Comparison of ENCODE assay signal across 11 cellular contexts in genomic region chr16:10080031-10080772, GRCh38.
DNase-seq lines count a peak whose midpoint lies in the region; ATAC-seq and TF ChIP-seq lines count a peak whose summit lies in the region.
"Had no signal": no experiment of that assay in that cellular context is flagged by ENCODE, and none has a peak within 500 bp of the region (broad histone marks: within the 10 kb centered on the region; RNA-seq: fewer than 3 reads in every experiment).

No MANE protein-coding gene starts in this region.

- H4K20me1 ChIP-seq in fibroblast of lung (ENCODE audit: control insufficient read depth, extremely low read depth, insufficient read depth, low read length): no peaks in the 10 kb centered on the region

- peaks cover 5% of the 10 kb centered on the region for H3K4me1 ChIP-seq in fibroblast of lung (ENCODE audit: control insufficient read depth, extremely low read depth, insufficient read depth, low read length)

- no peak overlapping the region for H2AFZ ChIP-seq in fibroblast of lung (ENCODE audit: low read length)

- no peaks in the 10 kb centered on the region for H3K9me3 ChIP-seq in fibroblast of lung (ENCODE audit: control insufficient read depth, insufficient read depth, low read depth, low read length)

- H3K79me2 ChIP-seq in fibroblast of lung (ENCODE audit: control insufficient read depth, insufficient read depth, low read length): no peaks in the 10 kb centered on the region

- no peak for TF ChIP-seq CTCF in AG09309 (IDR thresholded peaks at IDR 0.05; ENCODE audit: control insufficient read depth, insufficient read depth, low read depth, low read length, missing control alignments)
- TF ChIP-seq CTCF in fibroblast of lung (conservative IDR thresholded peaks at IDR 0.05 in 1 of 2, IDR thresholded peaks at IDR 0.05 in 1 of 2; ENCODE audit: low read depth in 1 of 2, low read length in 2 of 2): no peak

- H3K27me3 ChIP-seq in fibroblast of lung (ENCODE audit: control insufficient read depth, insufficient read depth, low read length): no peaks in the 10 kb centered on the region

- ATAC-seq in GM19452 (IDR thresholded peaks at IDR 0.05; ENCODE audit: unreplicated experiment): no peak
- ATAC-seq: natural killer cell; stimulated activated memory B cell treated with anti-CD40 and anti-IgM and Interleukin-4, amounts not matched to agents 10 μg/mL and 1 μg/mL and 100 μg/mL, for 72 hours; T-helper 17 cell had no signal

- peak overlapping the region; percentile 30 for H3K4me2 ChIP-seq in fibroblast of lung (ENCODE audit: extremely low read depth, insufficient read depth, low read length)

- H3K4me3 ChIP-seq in AG09309 (ENCODE audit: control insufficient read depth, low read depth, low read length) (no peak overlapping the region), fibroblast of lung (replicated peaks in 1 of 4; ENCODE audit: control extremely low read depth in 1 of 4, insufficient read depth in 1 of 4, low read depth in 3 of 4, low read length in 4 of 4) (no peak overlapping the region)

- no peaks in the 10 kb centered on the region for H3K36me3 ChIP-seq in fibroblast of lung (ENCODE audit: control insufficient read depth, insufficient read depth, low read length)

- H3K9ac ChIP-seq in fibroblast of lung (ENCODE audit: insufficient read depth, low read length): no peak overlapping the region

- DNase-seq in AG09309 (ENCODE audit: low read depth): peak; percentile 20
- DNase-seq in RPMI7951 (ENCODE audit: low read depth): peak; percentile 97
- peak in 1 of 2 donors; percentile 97 for DNase-seq in fibroblast of lung (ENCODE audit: low read depth in 2 of 2)
- peak; percentile 0 for DNase-seq in myocyte (ENCODE audit: low read depth)
- no peak for DNase-seq in NCI-H446 treated with DMSO at 0.1 percent for 48 hours (lab: John Stamatoyannopoulos, UW)
- DNase-seq in stimulated activated CD8-positive, alpha-beta memory T cell treated with anti-CD3 and anti-CD28 coated beads, Interleukin-4, amount 100 ng/mL, for 48 hours: no peak
- DNase-seq in activated CD4-positive, alpha-beta T cell treated with anti-CD3 and anti-CD28 coated beads, Interleukin-2, amount 50 U/mL, for 4 hours: no peak
- DNase-seq: natural killer cell, T-helper 17 cell had no signal

- no peak overlapping the region for H3K27ac ChIP-seq in fibroblast of lung (ENCODE audit: insufficient read depth, low read length)

Comparison
In these comparisons a context has a peak if more than half of its experiments do, and no peak if none do; other contexts are left out.
1. DNase-seq: peak in AG09309 (single experiment), RPMI7951 (single experiment) and myocyte (single experiment); none in NCI-H446 treated with DMSO at 0.1 percent for 48 hours (single experiment), stimulated activated CD8-positive, alpha-beta memory T cell treated with anti-CD3 and anti-CD28 coated beads, Interleukin-4, amount 100 ng/mL, for 48 hours (single experiment) and activated CD4-positive, alpha-beta T cell treated with anti-CD3 and anti-CD28 coated beads, Interleukin-2, amount 50 U/mL, for 4 hours (0 of 2).